ENCODE assay signal across 35 cellular contexts in the genomic region with DNA sequence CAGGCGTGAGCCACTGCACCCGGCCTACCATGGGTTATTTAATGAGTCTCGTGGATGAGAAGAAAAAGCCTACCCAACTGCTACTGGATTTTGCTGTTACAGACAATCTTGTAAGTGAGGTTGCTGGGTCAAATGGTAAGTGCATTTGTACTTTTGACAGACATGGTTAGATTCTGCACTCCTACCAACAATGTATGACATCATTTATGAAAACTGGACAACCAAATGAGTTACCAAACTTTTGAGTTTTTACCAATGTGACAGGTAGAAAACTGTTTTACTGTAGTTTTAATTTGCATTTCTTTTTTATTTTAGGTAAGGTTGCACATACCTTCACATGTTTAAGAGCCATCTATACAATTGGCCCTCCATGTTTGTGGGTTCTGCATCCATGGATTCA. TPM values are rescaled to one million over a fixed set of nuclear protein-coding genes. Genes with fewer than 3 reads are reported as not detected.
DNase-seq lines count a peak whose midpoint lies in the region; ATAC-seq, FAIRE-seq and TF ChIP-seq lines count a peak whose summit lies in the region.
"Had no signal": no experiment of that assay in that cellular context is flagged by ENCODE, and none has a peak within 500 bp of the region (broad histone marks: within the 10 kb centered on the region; RNA-seq: fewer than 3 reads in every experiment).

No MANE protein-coding gene starts in this region.

- BruUV-seq in HepG2 (replicated peaks; lab: Mats Ljungman, UMichigan) (no TSS peak), GM12878 (replicated peaks; lab: Mats Ljungman, UMichigan) (no TSS peak)

- H3K27ac ChIP-seq in HepG2 (ENCODE audit: extremely low read length, insufficient read depth, low read length) (no peak overlapping the region), right lobe of liver (no peak overlapping the region), HEK293 (ENCODE audit: extremely low read depth, low read depth, low read length) (no peak overlapping the region), GM12878 (ENCODE audit: control insufficient read depth, insufficient read depth) (no peak overlapping the region)
- H3K27ac ChIP-seq: 22Rv1; A549; BLaER1; BLaER1 treated with 17β-estradiol and CSF1 and Interleukin-3, amounts not matched to agents 10 nM and 100 nM; C4-2B had no signal

- no peak overlapping the region for H3K4me3 Mint-ChIP-seq in activated CD4-positive, alpha-beta memory T cell treated with anti-CD3 and anti-CD28 coated beads for 36 hours
- H3K4me3 Mint-ChIP-seq: B cell; CD14-positive monocyte; CD4-positive, alpha-beta memory T cell; CD4-positive, alpha-beta T cell; CD4-positive, CD25-positive, alpha-beta regulatory T cell; CD8-positive, alpha-beta memory T cell; CD8-positive, alpha-beta T cell had no signal

- H3K79me2 ChIP-seq in HepG2 (ENCODE audit: insufficient read depth, low read length), result no peaks in the 10 kb centered on the region
- H3K79me2 ChIP-seq in GM12878 (ENCODE audit: control insufficient read depth, insufficient read depth, low read length), result no peaks in the 10 kb centered on the region; the same call in 1 of the 2 replicates

- no peak for DNase-seq in HepG2 (ENCODE audit: low spot score)
- no peak for DNase-seq in right lobe of liver
- no peak for DNase-seq in GM12878 (ENCODE audit: low read depth, low spot score)
- no peak for DNase-seq in activated CD4-positive, alpha-beta memory T cell treated with anti-CD3 and anti-CD28 coated beads for 36 hours
- DNase-seq in posterior cingulate gyrus, result no peak
- DNase-seq: 8988T; ACHN; AML-193; BE2C; C1 segment of cervical spinal cord; Caco-2; Calu3; CD4-positive, alpha-beta T cell; CD4-positive, CD25-positive, alpha-beta regulatory T cell; CD8-positive, alpha-beta memory T cell; CD8-positive, alpha-beta T cell; COR-L47; DMS 273 treated with DMSO at 0.1 percent for 48 hours; DMS153; DMS53; DMS79; DMS79 treated with DMSO at 0.1 percent for 48 hours; DND-41; EL had no signal

- H3K36me3 ChIP-seq in HepG2 (replicated peaks in 1 of 2; ENCODE audit: control insufficient read depth in 1 of 2, insufficient read depth in 2 of 2, low read length in 2 of 2) (no peaks in the 10 kb centered on the region), right lobe of liver (no peaks in the 10 kb centered on the region), HEK293 (ENCODE audit: control insufficient read depth in 2 of 2, insufficient read depth in 1 of 2, low read length in 2 of 2) (no peaks in the 10 kb centered on the region), GM12878 (ENCODE audit: control insufficient read depth in 2 of 2, insufficient read depth in 2 of 2, low read length in 1 of 2) (no peaks in the 10 kb centered on the region)
- H3K36me3 ChIP-seq: BE2C had no signal

- H3K4me1 Mint-ChIP-seq in activated CD4-positive, alpha-beta memory T cell treated with anti-CD3 and anti-CD28 coated beads for 36 hours (ENCODE audit: low read depth), result no peaks in the 10 kb centered on the region
- H3K4me1 Mint-ChIP-seq: B cell had no signal

- RAD21 ChIA-PET in GM12878 (lab: Charles Lee; ENCODE audit: unreplicated experiment), result no interaction called here

- no peak for ATAC-seq in HepG2
- ATAC-seq in right lobe of liver, result no peak
- no peak for ATAC-seq in GM12878
- ATAC-seq: A549; CD8-positive, alpha-beta T cell had no signal

- TF ChIP-seq POLR2A in HepG2 (IDR thresholded peaks at IDR 0.05; ENCODE audit: insufficient read depth in 1 of 2, low read depth in 2 of 2, low read length in 2 of 2) (no peak), right lobe of liver (IDR thresholded peaks at IDR 0.05) (no peak), GM12878 (IDR thresholded peaks at IDR 0.05; ENCODE audit: low read depth, low read length) (no peak)

- in situ Hi-C loops in HepG2 (cut with HindIII; ENCODE audit: extremely low pct_ligation_motif_present, low pct_unique_long_range_greater_than_20kb) (no loop called here), GM12878 (cut with MboI) (no loop called here)

- intact Hi-C loops in HepG2 (cut with micrococcal nuclease; ENCODE audit: unreplicated experiment), result no loop called here
- intact Hi-C loops in right lobe of liver (cut with DNase I), result no loop called here
- intact Hi-C loops in GM12878 (cut with micrococcal nuclease; ENCODE audit: unreplicated experiment), result no loop called here
- intact Hi-C loops in activated CD4-positive, alpha-beta memory T cell treated with anti-CD3 and anti-CD28 coated beads for 36 hours (cut with micrococcal nuclease), result no loop called here
- intact Hi-C loops in posterior cingulate gyrus (cut with DNase I), result no loop called here

- H2AFZ ChIP-seq in HepG2 (ENCODE audit: low read length), result no peak overlapping the region
- H2AFZ ChIP-seq in GM12878 (ENCODE audit: control insufficient read depth, low read depth, low read length), result no peak overlapping the region

- H4K20me1 ChIP-seq in HepG2 (ENCODE audit: insufficient read depth, low read length), result no peaks in the 10 kb centered on the region
- H4K20me1 ChIP-seq in GM12878 (ENCODE audit: control insufficient read depth, insufficient read depth), result no peaks in the 10 kb centered on the region
- H4K20me1 ChIP-seq: BLaER1; BLaER1 treated with 17β-estradiol and CSF1 and Interleukin-3, amounts not matched to agents 10 nM and 100 nM had no signal

- no peak overlapping the region for H3K27ac Mint-ChIP-seq in activated CD4-positive, alpha-beta memory T cell treated with anti-CD3 and anti-CD28 coated beads for 36 hours
- H3K27ac Mint-ChIP-seq: B cell; CD4-positive, alpha-beta memory T cell; CD4-positive, alpha-beta T cell; CD4-positive, CD25-positive, alpha-beta regulatory T cell; CD8-positive, alpha-beta memory T cell; CD8-positive, alpha-beta T cell had no signal

- 92% methylated on average over 3 of the region's 3 CpGs for WGBS in HepG2 (ENCODE audit: low lambda C conversion rate)
- no CpG with 5 or more reads among the region's 3 CpGs for WGBS in right lobe of liver (ENCODE audit: insufficient coverage, low coverage, low lambda C conversion rate, missing lambda C conversion rate)
- WGBS in GM12878 (ENCODE audit: insufficient coverage, insufficient replicate concordance, low lambda C conversion rate, missing lambda C conversion rate), result 100% methylated on average over 3 of the region's 3 CpGs

- H3K9ac ChIP-seq in HepG2 (ENCODE audit: insufficient read depth, low read depth, low read length) (no peak overlapping the region), GM12878 (ENCODE audit: control insufficient read depth, insufficient read depth, low read length) (no peak overlapping the region)
- H3K9ac ChIP-seq: BLaER1; BLaER1 treated with 17β-estradiol and CSF1 and Interleukin-3, amounts not matched to agents 10 nM and 100 nM had no signal

- TF ChIP-seq RAD21 in HepG2 (CRISPR knock-in tag; IDR thresholded peaks at IDR 0.05), result no peak
- TF ChIP-seq RAD21 in GM12878 (IDR thresholded peaks at IDR 0.05; ENCODE audit: insufficient read depth, low read depth, low read length), result no peak

- H3K9me3 Mint-ChIP-seq in activated CD4-positive, alpha-beta memory T cell treated with anti-CD3 and anti-CD28 coated beads for 36 hours, result peaks cover 7% of the 10 kb centered on the region
- H3K9me3 Mint-ChIP-seq: CD14-positive monocyte; CD8-positive, alpha-beta T cell had no signal

- H3K4me3 ChIP-seq in HepG2 (replicated peaks in 1 of 3; ENCODE audit: insufficient read depth in 1 of 3, low read depth in 2 of 3, low read length in 3 of 3), result no peak overlapping the region
- no peak overlapping the region for H3K4me3 ChIP-seq in right lobe of liver
- no peak overlapping the region for H3K4me3 ChIP-seq in HEK293 (ENCODE audit: low read depth, low read length)
- H3K4me3 ChIP-seq in GM12878, result no peak overlapping the region
- H3K4me3 ChIP-seq: A549; BLaER1; BLaER1 treated with 17β-estradiol and CSF1 and Interleukin-3, amounts not matched to agents 10 nM and 100 nM had no signal

- CTCF ChIA-PET in HepG2 (lab: Yijun Ruan, JAX; ENCODE audit: low intra/inter-chr PET ratio, low total read pairs), result no interaction called here
- CTCF ChIA-PET in HEK293 (lab: Yijun Ruan, JAX), result no interaction called here
- CTCF ChIA-PET in GM12878 (lab: Yijun Ruan, JAX), result no interaction called here
- CTCF ChIA-PET in activated CD4-positive, alpha-beta memory T cell treated with anti-CD3 and anti-CD28 coated beads for 36 hours (lab: Charles Lee), result no interaction called here

- POLR2A ChIA-PET in HepG2 (lab: Yijun Ruan, JAX) (no interaction called here), HEK293 (lab: Yijun Ruan, JAX) (no interaction called here), GM12878 (lab: Charles Lee) (no interaction called here)
- POLR2A ChIA-PET in activated CD4-positive, alpha-beta memory T cell treated with anti-CD3 and anti-CD28 coated beads for 36 hours (lab: Charles Lee), result no interaction called here

- FAIRE-seq in HepG2 (lab: Jason Lieb, UNC) (no peak), GM12878 (lab: Jason Lieb, UNC) (no peak)
- FAIRE-seq: A204.1, A549, D721Med had no signal

- H3K27me3 ChIP-seq in HepG2 (ENCODE audit: control insufficient read depth in 1 of 2, insufficient read depth in 2 of 2, low read length in 2 of 2), result no peaks in the 10 kb centered on the region
- H3K27me3 ChIP-seq in right lobe of liver, result no peaks in the 10 kb centered on the region
- H3K27me3 ChIP-seq in GM12878 (replicated peaks in 1 of 2; ENCODE audit: control insufficient read depth in 2 of 2, insufficient read depth in 2 of 2, low read length in 1 of 2), result no peaks in the 10 kb centered on the region
- H3K27me3 ChIP-seq: BE2C; BLaER1; BLaER1 treated with 17β-estradiol and CSF1 and Interleukin-3, amounts not matched to agents 10 nM and 100 nM had no signal

- TF ChIP-seq EP300 in HepG2 (IDR thresholded peaks at IDR 0.05; ENCODE audit: low read depth in 2 of 2, low read length in 2 of 2), result no peak
- no peak for TF ChIP-seq EP300 in HepG2 (CRISPR knock-in tag; IDR thresholded peaks at IDR 0.05; ENCODE audit: borderline replicate concordance)
- no peak for TF ChIP-seq EP300 in GM12878 (IDR thresholded peaks at IDR 0.05; ENCODE audit: borderline replicate concordance in 1 of 2, control insufficient read depth in 1 of 2, low read depth in 2 of 2, low read length in 2 of 2)

- H3K4me2 ChIP-seq in HepG2 (ENCODE audit: low read depth, low read length), result no peak overlapping the region
- H3K4me2 ChIP-seq in GM12878 (ENCODE audit: control insufficient read depth, insufficient read depth), result no peak overlapping the region
- H3K4me2 ChIP-seq: A549; BLaER1; BLaER1 treated with 17β-estradiol and CSF1 and Interleukin-3, amounts not matched to agents 10 nM and 100 nM had no signal

- TF ChIP-seq CTCF in HepG2 (CRISPR knock-in tag; IDR thresholded peaks at IDR 0.05) (no peak), right lobe of liver (IDR thresholded peaks at IDR 0.05) (no peak), HEK293 (tag by site-specific recombination; IDR thresholded peaks at IDR 0.05) (no peak), GM12878 (IDR thresholded peaks at IDR 0.05 in 2 of 3, conservative IDR thresholded peaks at IDR 0.05 in 1 of 3; ENCODE audit: control insufficient read depth in 2 of 3, extremely low read depth in 1 of 3, insufficient read depth in 1 of 3, low read depth in 3 of 3, low read length in 3 of 3) (no peak)

- H3K4me1 ChIP-seq in HepG2 (ENCODE audit: insufficient read depth, low read length) (no peaks in the 10 kb centered on the region), right lobe of liver (no peaks in the 10 kb centered on the region), HEK293 (ENCODE audit: control insufficient read depth, insufficient read depth, low read length) (0 out of 2 replicates have a peak, but pooled peaks cover 6% of the 10 kb centered on the region), GM12878 (ENCODE audit: control insufficient read depth, insufficient read depth, low read length) (no peaks in the 10 kb centered on the region)
- H3K4me1 ChIP-seq: A549; BLaER1; BLaER1 treated with 17β-estradiol and CSF1 and Interleukin-3, amounts not matched to agents 10 nM and 100 nM; Caco-2 had no signal

- no peaks in the 10 kb centered on the region for H3K27me3 Mint-ChIP-seq in activated CD4-positive, alpha-beta memory T cell treated with anti-CD3 and anti-CD28 coated beads for 36 hours
- H3K27me3 Mint-ChIP-seq: B cell; CD4-positive, alpha-beta memory T cell; CD4-positive, alpha-beta T cell; CD4-positive, CD25-positive, alpha-beta regulatory T cell; CD8-positive, alpha-beta memory T cell had no signal

- peaks cover 8% of the 10 kb centered on the region for H3K36me3 Mint-ChIP-seq in activated CD4-positive, alpha-beta memory T cell treated with anti-CD3 and anti-CD28 coated beads for 36 hours

- H3K9me3 ChIP-seq in HepG2 (ENCODE audit: low read length), result no peaks in the 10 kb centered on the region
- no peaks in the 10 kb centered on the region for H3K9me3 ChIP-seq in right lobe of liver
- no peaks in the 10 kb centered on the region for H3K9me3 ChIP-seq in HEK293 (ENCODE audit: control insufficient read depth, insufficient read depth, low read depth, low read length)
- H3K9me3 ChIP-seq in GM12878 (replicated peaks; ENCODE audit: control insufficient read depth, insufficient read depth, low read length), result no peaks in the 10 kb centered on the region
- H3K9me3 ChIP-seq: A549, BE2C, BLaER1, Caco-2 had no signal

- SMC1A ChIA-PET in GM12878 (lab: Charles Lee; ENCODE audit: uncharacterized antibody, unreplicated experiment), result no interaction called here

RNA-seq across cellular contexts. Expression of a gene that starts 48.2 kb away (rescaled TPM):
- total RNA-seq in HepG2 (2016; rRNA removed; fragmentation: Illumina TruSeq; extraction: Trizol), result 17.0 and 23.7 TPM in 2 replicates
- 2.9 and 3.2 TPM in 2 replicates for total RNA-seq in HepG2 (2016; cell fraction: cytosol; rRNA removed; fragmentation: Illumina TruSeq; extraction: Trizol; ENCODE audit: low read depth)
- total RNA-seq in HepG2 (2016; cell fraction: insoluble cytoplasmic fraction; rRNA removed; fragmentation: Illumina TruSeq; extraction: Trizol), result 18.3 and 23.8 TPM in 2 replicates
- 9.3 and 9.5 TPM in 2 replicates for total RNA-seq in HepG2 (2016; cell fraction: membrane; rRNA removed; fragmentation: Illumina TruSeq; extraction: Trizol)
- 14.1 and 15.4 TPM in 2 replicates for total RNA-seq in HepG2 (2016; cell fraction: nucleus; rRNA removed; fragmentation: Illumina TruSeq; extraction: Trizol)
- polyA plus RNA-seq in HepG2 (2011; rRNA removed), result 12.5 and 16.2 TPM in 2 replicates
- polyA plus RNA-seq in HepG2 (2011; cell fraction: cytosol; rRNA removed), result 9.6 and 11.7 TPM in 2 replicates
- polyA plus RNA-seq in HepG2 (2011; cell fraction: nucleus; rRNA removed), result 7.2 and 7.4 TPM in 2 replicates
- 9.1 and 10.3 TPM in 2 replicates for polyA plus RNA-seq in HepG2 (2012)
- polyA plus RNA-seq in HepG2 (2016; cell fraction: cytosol; fragmentation: Illumina TruSeq; extraction: Trizol; ENCODE audit: low read depth), result 2.9 TPM in 2 replicates
- polyA plus RNA-seq in HepG2 (2016; cell fraction: insoluble cytoplasmic fraction; fragmentation: Illumina TruSeq; extraction: Trizol; ENCODE audit: low read depth), result 23.7 and 26.1 TPM in 2 replicates
- polyA plus RNA-seq in HepG2 (2016; cell fraction: membrane; fragmentation: Illumina TruSeq; extraction: Trizol; ENCODE audit: low read depth), result 5.0 and 6.5 TPM in 2 replicates
- polyA plus RNA-seq in HepG2 (2016; cell fraction: nucleus; fragmentation: Illumina TruSeq; extraction: Trizol; ENCODE audit: insufficient read depth, low read depth), result 9.4 and 12.7 TPM in 2 replicates
- 31.3 and 38.1 TPM in 2 replicates for polyA minus RNA-seq in HepG2 (2011; rRNA and poly(A)+ RNA removed; ENCODE audit: low replicate concordance)
- polyA minus RNA-seq in HepG2 (2011; cell fraction: cytosol; rRNA and poly(A)+ RNA removed), result 11.1 and 12.6 TPM in 2 replicates
- 31.7 and 32.4 TPM in 2 replicates for polyA minus RNA-seq in HepG2 (2011; cell fraction: nucleus; rRNA and poly(A)+ RNA removed)
- 10 to 100 TPM; 17.0 to 25.1 (median 19.0) TPM for total RNA-seq in right lobe of liver
- 24.2 and 27.0 TPM in 2 replicates for total RNA-seq in GM12878 (2013; cell fraction: nucleolus; rRNA removed)
- total RNA-seq in GM12878 (2014; rRNA removed), result 7.7 and 9.2 TPM in 2 replicates
- 9.9 and 10.1 TPM in 2 replicates for total RNA-seq in GM12878 (2014; rRNA removed; fragmentation: Illumina TruSeq; extraction: Trizol)
- 10.1 and 10.5 TPM in 2 replicates for total RNA-seq in GM12878 (2021)
- polyA plus RNA-seq in GM12878 (2011; ENCODE audit: low read depth), result 5.9 TPM
- polyA plus RNA-seq in GM12878 (2011; rRNA removed), result 15.1 and 15.5 TPM in 2 replicates
- 10.2 and 10.4 TPM in 2 replicates for polyA plus RNA-seq in GM12878 (2011; cell fraction: cytosol; rRNA removed)
- polyA plus RNA-seq in GM12878 (2011; cell fraction: nucleus; rRNA removed), result 9.3 and 10.5 TPM in 2 replicates
- polyA plus RNA-seq in GM12878 (2012), result 6.7 and 9.5 TPM in 2 replicates
- 9.0 and 9.2 TPM in 2 replicates for polyA plus RNA-seq in GM12878 (2014; fragmentation: Illumina TruSeq; extraction: Trizol)
- polyA plus RNA-seq in GM12878 (2014; fragmentation: Nextera tagmentation; extraction: Ambion mirVana), result 1 to 10 TPM; 7.9 to 9.1 TPM
- polyA plus RNA-seq in GM12878 (2014; rRNA removed), result 7.7 and 8.1 TPM in 2 replicates
- 10 to 100 TPM; 12.7 to 13.5 TPM for polyA plus RNA-seq in GM12878 (2016; fragmentation: Nextera tagmentation; extraction: Ambion mirVana)
- polyA minus RNA-seq in GM12878 (2011; rRNA and poly(A)+ RNA removed), result 14.1 and 25.8 TPM in 2 replicates
- polyA minus RNA-seq in GM12878 (2011; cell fraction: cytosol; rRNA and poly(A)+ RNA removed), result 5.0 and 6.3 TPM in 2 replicates
- polyA minus RNA-seq in GM12878 (2011; cell fraction: nucleus; rRNA and poly(A)+ RNA removed), result 29.1 and 55.9 TPM in 2 replicates
- total RNA-seq in activated CD4-positive, alpha-beta memory T cell treated with anti-CD3 and anti-CD28 coated beads for 36 hours, result 10 to 100 TPM in 1 of 2 experiments, 1 to 10 TPM in 1; 9.8 to 10.4 TPM
